In genomic region chr6:46014054-46014453, GRCh38 we compare ENCODE assay signal across 12 cellular contexts. TPM values are rescaled to one million over a fixed set of nuclear protein-coding genes. Genes with fewer than 3 reads are reported as not detected.
DNase-seq lines count a peak whose midpoint lies in the region; ATAC-seq, FAIRE-seq and TF ChIP-seq lines count a peak whose summit lies in the region.
"Had no signal": no experiment of that assay in that cellular context is flagged by ENCODE, and none has a peak within 500 bp of the region (broad histone marks: within the 10 kb centered on the region; RNA-seq: fewer than 3 reads in every experiment).

No MANE protein-coding gene starts in this region.

- peaks cover 12% of the 10 kb centered on the region for H3K27me3 Mint-ChIP-seq in activated naive CD4-positive, alpha-beta T cell treated with anti-CD3 and anti-CD28 coated beads for 36 hours (ENCODE audit: low read depth)
- H3K27me3 Mint-ChIP-seq in astrocyte (ENCODE audit: low read depth, unreplicated experiment) = peaks cover 27% of the 10 kb centered on the region
- peaks cover 67% of the 10 kb centered on the region for H3K27me3 Mint-ChIP-seq in mesothelial cell of epicardium (ENCODE audit: low read depth)

- intact Hi-C loops in activated naive CD4-positive, alpha-beta T cell treated with anti-CD3 and anti-CD28 coated beads for 36 hours (cut with micrococcal nuclease) = loop anchor here (2.0 to 10.0 kb wide), 8 partner anchors 115 to 1079 kb away; partner anchors contain the start of gene ENPP4
- intact Hi-C loops in thyroid gland (cut with DNase I) = no loop called here

- no peak for TF ChIP-seq POLR2A in thyroid gland (IDR thresholded peaks at IDR 0.05)

- H2AFZ ChIP-seq in astrocyte (ENCODE audit: low read depth, low read length) = no peak overlapping the region

- H3K36me3 Mint-ChIP-seq in activated naive CD4-positive, alpha-beta T cell treated with anti-CD3 and anti-CD28 coated beads for 36 hours (ENCODE audit: low read depth) = no peaks in the 10 kb centered on the region
- H3K36me3 Mint-ChIP-seq in astrocyte (ENCODE audit: low read depth, unreplicated experiment) (no peaks in the 10 kb centered on the region), mesothelial cell of epicardium (no peaks in the 10 kb centered on the region)

- H3K4me3 ChIP-seq in astrocyte (ENCODE audit: insufficient read depth, low read depth, low read length) = no peak overlapping the region
- H3K4me3 ChIP-seq in thyroid gland (replicated peaks in 1 of 3) = peak overlapping the region in 1 of 3 donors; percentile 59
- no peak overlapping the region for H3K4me3 ChIP-seq in H7 (ENCODE audit: insufficient read depth, low read depth, low read length)
- H3K4me3 ChIP-seq: HAP-1 had no signal

- H3K9me3 Mint-ChIP-seq in activated naive CD4-positive, alpha-beta T cell treated with anti-CD3 and anti-CD28 coated beads for 36 hours = no peaks in the 10 kb centered on the region
- H3K9me3 Mint-ChIP-seq in astrocyte (ENCODE audit: unreplicated experiment) (no peaks in the 10 kb centered on the region), mesothelial cell of epicardium (no peaks in the 10 kb centered on the region)

- no peak for TF ChIP-seq CTCF in astrocyte (IDR thresholded peaks at IDR 0.05; ENCODE audit: insufficient read depth, low read depth, low read length)
- no peak for TF ChIP-seq CTCF in mesothelial cell of epicardium (IDR thresholded peaks at IDR 0.05; ENCODE audit: unreplicated experiment)
- TF ChIP-seq CTCF in thyroid gland (IDR thresholded peaks at IDR 0.05) = no peak

- H3K27ac ChIP-seq in astrocyte (ENCODE audit: low read depth, low read length) (no peak overlapping the region), thyroid gland (peak overlapping the region; percentile 27 to 87 (median 67))

- FAIRE-seq in astrocyte (lab: Jason Lieb, UNC) = no peak
- FAIRE-seq: colon had no signal

- DNase-seq in activated naive CD4-positive, alpha-beta T cell treated with anti-CD3 and anti-CD28 coated beads for 36 hours = no peak
- DNase-seq in activated naive CD4-positive, alpha-beta T cell treated with Interleukin-2 at 50 U/mL for 16 hours = no peak
- DNase-seq in astrocyte (ENCODE audit: low read depth) (no peak), mesothelial cell of epicardium (ENCODE audit: low spot score in 2 of 2, unreplicated experiment in 2 of 2) (no peak), thyroid gland (no peak), H7 (no peak), NCI-H146 (lab: John Stamatoyannopoulos, UW) (no peak)
- DNase-seq: GDM1, NCI-H748 treated with DMSO at 0.1 percent for 48 hours had no signal

- peak overlapping the region; percentile 72 for H3K4me2 ChIP-seq in astrocyte (ENCODE audit: low read length)

- H3K36me3 ChIP-seq in astrocyte (ENCODE audit: insufficient read depth, low read length) (no peaks in the 10 kb centered on the region), thyroid gland (no peaks in the 10 kb centered on the region), H7 (replicated peaks; ENCODE audit: control insufficient read depth, insufficient read depth, low read length) (no peaks in the 10 kb centered on the region)
- H3K36me3 ChIP-seq: HAP-1 had no signal

- H3K79me2 ChIP-seq in astrocyte (ENCODE audit: insufficient read depth, low read length) = no peaks in the 10 kb centered on the region

- peaks cover 45% of the 10 kb centered on the region for H3K4me1 Mint-ChIP-seq in activated naive CD4-positive, alpha-beta T cell treated with anti-CD3 and anti-CD28 coated beads for 36 hours (ENCODE audit: low read depth)
- H3K4me1 Mint-ChIP-seq in astrocyte (ENCODE audit: low read depth, unreplicated experiment) = peaks cover 19% of the 10 kb centered on the region
- peaks cover 23% of the 10 kb centered on the region for H3K4me1 Mint-ChIP-seq in mesothelial cell of epicardium

- no peak overlapping the region for H3K27ac Mint-ChIP-seq in activated naive CD4-positive, alpha-beta T cell treated with anti-CD3 and anti-CD28 coated beads for 36 hours
- H3K27ac Mint-ChIP-seq in astrocyte (ENCODE audit: unreplicated experiment) (no peak overlapping the region), mesothelial cell of epicardium (no peak overlapping the region)

- no peaks in the 10 kb centered on the region for H4K20me1 ChIP-seq in astrocyte (ENCODE audit: insufficient read depth, low read length)

- H3K9ac ChIP-seq in astrocyte (ENCODE audit: low read length) = no peak overlapping the region

- ATAC-seq in HG02571 (IDR thresholded peaks at IDR 0.05; ENCODE audit: unreplicated experiment) = no peak

- peaks cover 6% of the 10 kb centered on the region for H3K9me3 ChIP-seq in astrocyte (ENCODE audit: insufficient read depth, low read depth, low read length)
- H3K9me3 ChIP-seq in thyroid gland = no peaks in the 10 kb centered on the region
- H3K9me3 ChIP-seq: HAP-1 had no signal

- 86 to 88% methylated on average over 2 of the region's 2 CpGs for WGBS in thyroid gland, 2 donors

- H3K4me1 ChIP-seq in astrocyte (ENCODE audit: insufficient read depth, low read length) (peaks cover 10% of the 10 kb centered on the region), thyroid gland (peaks cover 8% of the 10 kb centered on the region in 2 donors)
- H3K4me1 ChIP-seq: HAP-1 had no signal

- peak overlapping the region; percentile 75 for H3K4me3 Mint-ChIP-seq in activated naive CD4-positive, alpha-beta T cell treated with anti-CD3 and anti-CD28 coated beads for 36 hours
- H3K4me3 Mint-ChIP-seq in astrocyte (ENCODE audit: unreplicated experiment) (no peak overlapping the region), mesothelial cell of epicardium (peak overlapping the region; percentile 69)

- CTCF ChIA-PET in activated naive CD4-positive, alpha-beta T cell treated with anti-CD3 and anti-CD28 coated beads for 36 hours (lab: Charles Lee) = interaction anchor here (0.7 to 1.2 kb wide), 2 partner anchors 83 to 90 kb away, joined by 3 to 6 read pairs; no protein-coding TSS in a partner anchor

- peaks cover 57% of the 10 kb centered on the region for H3K27me3 ChIP-seq in astrocyte (ENCODE audit: insufficient read depth, low read length)
- no peaks in the 10 kb centered on the region for H3K27me3 ChIP-seq in thyroid gland
- H3K27me3 ChIP-seq in H7 (ENCODE audit: control insufficient read depth, insufficient read depth, low read length) = peaks cover 33% of the 10 kb centered on the region

RNA-seq across cellular contexts. Expression of gene CLIC5, which starts 1.6 kb away (rescaled TPM):
- 1 to 10 TPM in 1 of 2 experiments, under 1 TPM in 1; 0.52 to 1.5 TPM for total RNA-seq in activated naive CD4-positive, alpha-beta T cell treated with anti-CD3 and anti-CD28 coated beads for 36 hours
- total RNA-seq in astrocyte (0.14 and 0.32 TPM in 2 replicates), mesothelial cell of epicardium (1.8 to 2.4 TPM (median 2.1 TPM) in 3 replicates), thyroid gland (10 to 100 TPM; 10.5 to 15.5 (median 11.7) TPM)
- total RNA-seq in H7 (2014; rRNA removed; shearing (Covaris generic)) = 0.45 TPM in 1 of 2 replicates, not detected in the other
